ENCODE assay signal across 1 cellular context in genomic region chr19:56120371-56121179, GRCh38.
A peak's percentile ranks its signal among the peaks of the same experiment; 100 is the strongest.
TF ChIP-seq lines count a peak whose summit lies in the region.

No MANE protein-coding gene starts in this region.

TF ChIP-seq in K562, 482 proteins besides CTCF, POLR2A, EP300 and RAD21 (continued from another document and continues in another):
- TF ChIP-seq ZNF511 (CRISPR knock-in tag; IDR thresholded peaks at IDR 0.05) (peak; percentile 77; the same call in 1 of the 2 replicates), CTBP1 (IDR thresholded peaks at IDR 0.05; ENCODE audit: borderline replicate concordance) (0 out of 2 replicates have a peak, but pooled peaks have one; percentile 13), ELF2 (CRISPR knock-in tag; IDR thresholded peaks at IDR 0.05) (no peak), MAZ (CRISPR knock-in tag; conservative IDR thresholded peaks at IDR 0.05 in 1 of 2, IDR thresholded peaks at IDR 0.05 in 1 of 2) (peak; percentile 82), JUNB (CRISPR knock-in tag; conservative IDR thresholded peaks at IDR 0.05) (no peak), TCF7L2 (IDR thresholded peaks at IDR 0.05; ENCODE audit: low read depth, low read length) (no peak), NFIX (CRISPR knock-in tag; IDR thresholded peaks at IDR 0.05; ENCODE audit: low read depth) (no peak), TARDBP (IDR thresholded peaks at IDR 0.05) (no peak; the same call in 1 of the 2 replicates), ZNF232 (CRISPR knock-in tag; IDR thresholded peaks at IDR 0.05) (no peak), ZNF583 (CRISPR knock-in tag; IDR thresholded peaks at IDR 0.05) (peak; percentile 21; the same call in 1 of the 2 replicates), E2F5 (CRISPR knock-in tag; IDR thresholded peaks at IDR 0.05) (no peak), CEBPB (tag; IDR thresholded peaks at IDR 0.05) (no peak), ZNF551 (CRISPR knock-in tag; IDR thresholded peaks at IDR 0.05) (no peak), EP400 (IDR thresholded peaks at IDR 0.05) (peak; percentile 94), ARHGAP35 (IDR thresholded peaks at IDR 0.05; ENCODE audit: partially characterized antibody) (no peak), HEY1 (CRISPR knock-in tag; IDR thresholded peaks at IDR 0.05; ENCODE audit: borderline replicate concordance) (no peak), ZNF445 (CRISPR knock-in tag; IDR thresholded peaks at IDR 0.05; ENCODE audit: low read depth) (no peak), NRF1 (conservative IDR thresholded peaks at IDR 0.05 in 1 of 2, IDR thresholded peaks at IDR 0.05 in 1 of 2) (peak; percentile 64 to 72), ZNF830 (CRISPR knock-in tag; IDR thresholded peaks at IDR 0.05) (no peak), RBM39 (optimal IDR thresholded peaks at IDR 0.05; ENCODE audit: low read depth, low read length) (no peak), PHB (CRISPR knock-in tag; IDR thresholded peaks at IDR 0.05) (no peak), TFAP4 (CRISPR knock-in tag; IDR thresholded peaks at IDR 0.05; ENCODE audit: borderline replicate concordance) (peak; percentile 63; the same call in 1 of the 2 replicates)
- TF ChIP-seq, protein P1, sequence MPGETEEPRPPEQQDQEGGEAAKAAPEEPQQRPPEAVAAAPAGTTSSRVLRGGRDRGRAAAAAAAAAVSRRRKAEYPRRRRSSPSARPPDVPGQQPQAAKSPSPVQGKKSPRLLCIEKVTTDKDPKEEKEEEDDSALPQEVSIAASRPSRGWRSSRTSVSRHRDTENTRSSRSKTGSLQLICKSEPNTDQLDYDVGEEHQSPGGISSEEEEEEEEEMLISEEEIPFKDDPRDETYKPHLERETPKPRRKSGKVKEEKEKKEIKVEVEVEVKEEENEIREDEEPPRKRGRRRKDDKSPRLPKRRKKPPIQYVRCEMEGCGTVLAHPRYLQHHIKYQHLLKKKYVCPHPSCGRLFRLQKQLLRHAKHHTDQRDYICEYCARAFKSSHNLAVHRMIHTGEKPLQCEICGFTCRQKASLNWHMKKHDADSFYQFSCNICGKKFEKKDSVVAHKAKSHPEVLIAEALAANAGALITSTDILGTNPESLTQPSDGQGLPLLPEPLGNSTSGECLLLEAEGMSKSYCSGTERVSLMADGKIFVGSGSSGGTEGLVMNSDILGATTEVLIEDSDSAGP (CRISPR knock-in tag; IDR thresholded peaks at IDR 0.05): no peak
- TF ChIP-seq, protein P2, sequence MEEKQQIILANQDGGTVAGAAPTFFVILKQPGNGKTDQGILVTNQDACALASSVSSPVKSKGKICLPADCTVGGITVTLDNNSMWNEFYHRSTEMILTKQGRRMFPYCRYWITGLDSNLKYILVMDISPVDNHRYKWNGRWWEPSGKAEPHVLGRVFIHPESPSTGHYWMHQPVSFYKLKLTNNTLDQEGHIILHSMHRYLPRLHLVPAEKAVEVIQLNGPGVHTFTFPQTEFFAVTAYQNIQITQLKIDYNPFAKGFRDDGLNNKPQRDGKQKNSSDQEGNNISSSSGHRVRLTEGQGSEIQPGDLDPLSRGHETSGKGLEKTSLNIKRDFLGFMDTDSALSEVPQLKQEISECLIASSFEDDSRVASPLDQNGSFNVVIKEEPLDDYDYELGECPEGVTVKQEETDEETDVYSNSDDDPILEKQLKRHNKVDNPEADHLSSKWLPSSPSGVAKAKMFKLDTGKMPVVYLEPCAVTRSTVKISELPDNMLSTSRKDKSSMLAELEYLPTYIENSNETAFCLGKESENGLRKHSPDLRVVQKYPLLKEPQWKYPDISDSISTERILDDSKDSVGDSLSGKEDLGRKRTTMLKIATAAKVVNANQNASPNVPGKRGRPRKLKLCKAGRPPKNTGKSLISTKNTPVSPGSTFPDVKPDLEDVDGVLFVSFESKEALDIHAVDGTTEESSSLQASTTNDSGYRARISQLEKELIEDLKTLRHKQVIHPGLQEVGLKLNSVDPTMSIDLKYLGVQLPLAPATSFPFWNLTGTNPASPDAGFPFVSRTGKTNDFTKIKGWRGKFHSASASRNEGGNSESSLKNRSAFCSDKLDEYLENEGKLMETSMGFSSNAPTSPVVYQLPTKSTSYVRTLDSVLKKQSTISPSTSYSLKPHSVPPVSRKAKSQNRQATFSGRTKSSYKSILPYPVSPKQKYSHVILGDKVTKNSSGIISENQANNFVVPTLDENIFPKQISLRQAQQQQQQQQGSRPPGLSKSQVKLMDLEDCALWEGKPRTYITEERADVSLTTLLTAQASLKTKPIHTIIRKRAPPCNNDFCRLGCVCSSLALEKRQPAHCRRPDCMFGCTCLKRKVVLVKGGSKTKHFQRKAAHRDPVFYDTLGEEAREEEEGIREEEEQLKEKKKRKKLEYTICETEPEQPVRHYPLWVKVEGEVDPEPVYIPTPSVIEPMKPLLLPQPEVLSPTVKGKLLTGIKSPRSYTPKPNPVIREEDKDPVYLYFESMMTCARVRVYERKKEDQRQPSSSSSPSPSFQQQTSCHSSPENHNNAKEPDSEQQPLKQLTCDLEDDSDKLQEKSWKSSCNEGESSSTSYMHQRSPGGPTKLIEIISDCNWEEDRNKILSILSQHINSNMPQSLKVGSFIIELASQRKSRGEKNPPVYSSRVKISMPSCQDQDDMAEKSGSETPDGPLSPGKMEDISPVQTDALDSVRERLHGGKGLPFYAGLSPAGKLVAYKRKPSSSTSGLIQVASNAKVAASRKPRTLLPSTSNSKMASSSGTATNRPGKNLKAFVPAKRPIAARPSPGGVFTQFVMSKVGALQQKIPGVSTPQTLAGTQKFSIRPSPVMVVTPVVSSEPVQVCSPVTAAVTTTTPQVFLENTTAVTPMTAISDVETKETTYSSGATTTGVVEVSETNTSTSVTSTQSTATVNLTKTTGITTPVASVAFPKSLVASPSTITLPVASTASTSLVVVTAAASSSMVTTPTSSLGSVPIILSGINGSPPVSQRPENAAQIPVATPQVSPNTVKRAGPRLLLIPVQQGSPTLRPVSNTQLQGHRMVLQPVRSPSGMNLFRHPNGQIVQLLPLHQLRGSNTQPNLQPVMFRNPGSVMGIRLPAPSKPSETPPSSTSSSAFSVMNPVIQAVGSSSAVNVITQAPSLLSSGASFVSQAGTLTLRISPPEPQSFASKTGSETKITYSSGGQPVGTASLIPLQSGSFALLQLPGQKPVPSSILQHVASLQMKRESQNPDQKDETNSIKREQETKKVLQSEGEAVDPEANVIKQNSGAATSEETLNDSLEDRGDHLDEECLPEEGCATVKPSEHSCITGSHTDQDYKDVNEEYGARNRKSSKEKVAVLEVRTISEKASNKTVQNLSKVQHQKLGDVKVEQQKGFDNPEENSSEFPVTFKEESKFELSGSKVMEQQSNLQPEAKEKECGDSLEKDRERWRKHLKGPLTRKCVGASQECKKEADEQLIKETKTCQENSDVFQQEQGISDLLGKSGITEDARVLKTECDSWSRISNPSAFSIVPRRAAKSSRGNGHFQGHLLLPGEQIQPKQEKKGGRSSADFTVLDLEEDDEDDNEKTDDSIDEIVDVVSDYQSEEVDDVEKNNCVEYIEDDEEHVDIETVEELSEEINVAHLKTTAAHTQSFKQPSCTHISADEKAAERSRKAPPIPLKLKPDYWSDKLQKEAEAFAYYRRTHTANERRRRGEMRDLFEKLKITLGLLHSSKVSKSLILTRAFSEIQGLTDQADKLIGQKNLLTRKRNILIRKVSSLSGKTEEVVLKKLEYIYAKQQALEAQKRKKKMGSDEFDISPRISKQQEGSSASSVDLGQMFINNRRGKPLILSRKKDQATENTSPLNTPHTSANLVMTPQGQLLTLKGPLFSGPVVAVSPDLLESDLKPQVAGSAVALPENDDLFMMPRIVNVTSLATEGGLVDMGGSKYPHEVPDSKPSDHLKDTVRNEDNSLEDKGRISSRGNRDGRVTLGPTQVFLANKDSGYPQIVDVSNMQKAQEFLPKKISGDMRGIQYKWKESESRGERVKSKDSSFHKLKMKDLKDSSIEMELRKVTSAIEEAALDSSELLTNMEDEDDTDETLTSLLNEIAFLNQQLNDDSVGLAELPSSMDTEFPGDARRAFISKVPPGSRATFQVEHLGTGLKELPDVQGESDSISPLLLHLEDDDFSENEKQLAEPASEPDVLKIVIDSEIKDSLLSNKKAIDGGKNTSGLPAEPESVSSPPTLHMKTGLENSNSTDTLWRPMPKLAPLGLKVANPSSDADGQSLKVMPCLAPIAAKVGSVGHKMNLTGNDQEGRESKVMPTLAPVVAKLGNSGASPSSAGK (IDR thresholded peaks at IDR 0.05): peak; percentile 81
- TF ChIP-seq, protein P3, sequence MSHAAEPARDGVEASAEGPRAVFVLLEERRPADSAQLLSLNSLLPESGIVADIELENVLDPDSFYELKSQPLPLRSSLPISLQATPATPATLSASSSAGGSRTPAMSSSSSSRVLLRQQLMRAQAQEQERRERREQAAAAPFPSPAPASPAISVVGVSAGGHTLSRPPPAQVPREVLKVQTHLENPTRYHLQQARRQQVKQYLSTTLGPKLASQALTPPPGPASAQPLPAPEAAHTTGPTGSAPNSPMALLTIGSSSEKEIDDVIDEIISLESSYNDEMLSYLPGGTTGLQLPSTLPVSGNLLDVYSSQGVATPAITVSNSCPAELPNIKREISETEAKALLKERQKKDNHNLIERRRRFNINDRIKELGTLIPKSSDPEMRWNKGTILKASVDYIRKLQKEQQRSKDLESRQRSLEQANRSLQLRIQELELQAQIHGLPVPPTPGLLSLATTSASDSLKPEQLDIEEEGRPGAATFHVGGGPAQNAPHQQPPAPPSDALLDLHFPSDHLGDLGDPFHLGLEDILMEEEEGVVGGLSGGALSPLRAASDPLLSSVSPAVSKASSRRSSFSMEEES (CRISPR knock-in tag; IDR thresholded peaks at IDR 0.05): no peak
- TF ChIP-seq, protein P4, sequence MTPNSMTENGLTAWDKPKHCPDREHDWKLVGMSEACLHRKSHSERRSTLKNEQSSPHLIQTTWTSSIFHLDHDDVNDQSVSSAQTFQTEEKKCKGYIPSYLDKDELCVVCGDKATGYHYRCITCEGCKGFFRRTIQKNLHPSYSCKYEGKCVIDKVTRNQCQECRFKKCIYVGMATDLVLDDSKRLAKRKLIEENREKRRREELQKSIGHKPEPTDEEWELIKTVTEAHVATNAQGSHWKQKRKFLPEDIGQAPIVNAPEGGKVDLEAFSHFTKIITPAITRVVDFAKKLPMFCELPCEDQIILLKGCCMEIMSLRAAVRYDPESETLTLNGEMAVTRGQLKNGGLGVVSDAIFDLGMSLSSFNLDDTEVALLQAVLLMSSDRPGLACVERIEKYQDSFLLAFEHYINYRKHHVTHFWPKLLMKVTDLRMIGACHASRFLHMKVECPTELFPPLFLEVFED (CRISPR knock-in tag; conservative IDR thresholded peaks at IDR 0.05): no peak
- TF ChIP-seq, protein P5, sequence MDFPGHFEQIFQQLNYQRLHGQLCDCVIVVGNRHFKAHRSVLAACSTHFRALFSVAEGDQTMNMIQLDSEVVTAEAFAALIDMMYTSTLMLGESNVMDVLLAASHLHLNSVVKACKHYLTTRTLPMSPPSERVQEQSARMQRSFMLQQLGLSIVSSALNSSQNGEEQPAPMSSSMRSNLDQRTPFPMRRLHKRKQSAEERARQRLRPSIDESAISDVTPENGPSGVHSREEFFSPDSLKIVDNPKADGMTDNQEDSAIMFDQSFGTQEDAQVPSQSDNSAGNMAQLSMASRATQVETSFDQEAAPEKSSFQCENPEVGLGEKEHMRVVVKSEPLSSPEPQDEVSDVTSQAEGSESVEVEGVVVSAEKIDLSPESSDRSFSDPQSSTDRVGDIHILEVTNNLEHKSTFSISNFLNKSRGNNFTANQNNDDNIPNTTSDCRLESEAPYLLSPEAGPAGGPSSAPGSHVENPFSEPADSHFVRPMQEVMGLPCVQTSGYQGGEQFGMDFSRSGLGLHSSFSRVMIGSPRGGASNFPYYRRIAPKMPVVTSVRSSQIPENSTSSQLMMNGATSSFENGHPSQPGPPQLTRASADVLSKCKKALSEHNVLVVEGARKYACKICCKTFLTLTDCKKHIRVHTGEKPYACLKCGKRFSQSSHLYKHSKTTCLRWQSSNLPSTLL (IDR thresholded peaks at IDR 0.05): no peak
- TF ChIP-seq, protein P6, sequence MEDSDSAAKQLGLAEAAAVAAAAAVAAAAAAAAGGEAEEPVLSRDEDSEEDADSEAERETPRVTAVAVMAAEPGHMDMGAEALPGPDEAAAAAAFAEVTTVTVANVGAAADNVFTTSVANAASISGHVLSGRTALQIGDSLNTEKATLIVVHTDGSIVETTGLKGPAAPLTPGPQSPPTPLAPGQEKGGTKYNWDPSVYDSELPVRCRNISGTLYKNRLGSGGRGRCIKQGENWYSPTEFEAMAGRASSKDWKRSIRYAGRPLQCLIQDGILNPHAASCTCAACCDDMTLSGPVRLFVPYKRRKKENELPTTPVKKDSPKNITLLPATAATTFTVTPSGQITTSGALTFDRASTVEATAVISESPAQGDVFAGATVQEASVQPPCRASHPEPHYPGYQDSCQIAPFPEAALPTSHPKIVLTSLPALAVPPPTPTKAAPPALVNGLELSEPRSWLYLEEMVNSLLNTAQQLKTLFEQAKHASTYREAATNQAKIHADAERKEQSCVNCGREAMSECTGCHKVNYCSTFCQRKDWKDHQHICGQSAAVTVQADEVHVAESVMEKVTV (CRISPR knock-in tag; IDR thresholded peaks at IDR 0.05): no peak
